Comparison of ENCODE assay signal across 30 cellular contexts in the genomic region with DNA sequence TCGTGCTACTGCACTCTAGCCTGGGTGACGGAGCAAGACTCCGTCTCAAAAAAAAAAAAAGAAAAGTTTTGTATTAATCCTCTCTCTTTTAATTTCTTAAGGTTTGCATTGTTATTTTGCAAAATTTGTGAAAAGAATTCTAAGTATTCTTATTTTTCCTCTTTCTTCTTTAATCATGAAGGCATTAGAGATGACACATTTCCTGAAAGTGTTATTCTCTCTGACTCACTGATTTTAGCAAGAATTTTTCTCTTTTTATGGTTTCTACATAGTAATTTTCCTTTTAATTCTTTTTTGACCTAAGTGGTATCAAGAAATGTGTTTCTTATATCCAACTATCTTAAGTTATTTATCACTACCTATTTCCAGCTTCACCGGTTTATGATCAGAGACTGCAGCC.
"Had no signal": no experiment of that assay in that cellular context is flagged by ENCODE, and none has a peak within 500 bp of the region (broad histone marks: within the 10 kb centered on the region; RNA-seq: fewer than 3 reads in every experiment).

No MANE protein-coding gene starts in this region.

- DNase-seq: activated CD4-positive, alpha-beta memory T cell treated with anti-CD3 and anti-CD28 coated beads, Interleukin-2, amount 10 ng/mL, durations not matched to agents 7 days and 5 days; activated CD4-positive, alpha-beta T cell treated with anti-CD3 and anti-CD28 coated beads for 1 hour; activated CD4-positive, alpha-beta T cell treated with anti-CD3 and anti-CD28 coated beads for 48 hours; activated CD4-positive, CD25-positive, alpha-beta regulatory T cell; activated CD8-positive, alpha-beta memory T cell treated with anti-CD3 and anti-CD28 coated beads for 24 hours; activated CD8-positive, alpha-beta memory T cell treated with anti-CD3 and anti-CD28 coated beads, Interleukin-2, amount 10 ng/mL, durations not matched to agents 7 days and 5 days; activated CD8-positive, alpha-beta memory T cell treated with anti-CD3 and anti-CD28 coated beads, Interleukin-2, amount 50 U/mL, for 48 hours; activated effector memory CD4-positive, alpha-beta T cell treated with anti-CD3 and anti-CD28 coated beads, Interleukin-2, amount 50 U/mL, for 16 hours; activated naive CD4-positive, alpha-beta T cell; activated naive CD8-positive, alpha-beta T cell treated with anti-CD3 and anti-CD28 coated beads, Interleukin-2, amount 10 ng/mL, durations not matched to agents 7 days and 5 days; activated T-cell treated with anti-CD3 and anti-CD28 coated beads, Interleukin-2, amount 50 U/mL, for 72 hours; amygdala; Kasumi-1; MM.1S; MV-4-11; NCI-H1092; NCI-H1436 treated with DMSO at 0.1 percent for 48 hours; NCI-H1694 treated with DMSO at 0.1 percent for 48 hours; NCI-H2029; NCI-H345; NCI-H524 treated with DMSO at 0.1 percent for 48 hours; SHP77; SJCRH30; T1000; WERI-Rb-1 had no signal

- H3K27ac ChIP-seq: ascending aorta, cardiac muscle cell, SJCRH30, SK-N-MC, WERI-Rb-1 had no signal

- H3K36me3 ChIP-seq: ascending aorta, cardiac muscle cell, SJCRH30, WERI-Rb-1 had no signal

- H3K9me3 ChIP-seq: ascending aorta, SJCRH30 had no signal

- H3K4me1 ChIP-seq: SJCRH30 had no signal

- ATAC-seq: activated CD8-positive, alpha-beta memory T cell treated with anti-CD3 and anti-CD28 coated beads, Interleukin-2, amount 10 ng/mL, durations not matched to agents 7 days and 5 days; activated T-cell treated with anti-CD3 and anti-CD28 coated beads, Interleukin-2, amount 50 U/mL, for 72 hours; activated T-helper 17 cell treated with anti-CD3 and anti-CD28 coated beads, Interleukin-2, amount 50 U/mL, for 72 hours; Panc1 had no signal

- H3K27me3 ChIP-seq: ascending aorta, cardiac muscle cell, SJCRH30 had no signal

- H3K4me3 ChIP-seq: ascending aorta, cardiac muscle cell, SJCRH30, SK-N-MC had no signal
